In the genomic region with DNA sequence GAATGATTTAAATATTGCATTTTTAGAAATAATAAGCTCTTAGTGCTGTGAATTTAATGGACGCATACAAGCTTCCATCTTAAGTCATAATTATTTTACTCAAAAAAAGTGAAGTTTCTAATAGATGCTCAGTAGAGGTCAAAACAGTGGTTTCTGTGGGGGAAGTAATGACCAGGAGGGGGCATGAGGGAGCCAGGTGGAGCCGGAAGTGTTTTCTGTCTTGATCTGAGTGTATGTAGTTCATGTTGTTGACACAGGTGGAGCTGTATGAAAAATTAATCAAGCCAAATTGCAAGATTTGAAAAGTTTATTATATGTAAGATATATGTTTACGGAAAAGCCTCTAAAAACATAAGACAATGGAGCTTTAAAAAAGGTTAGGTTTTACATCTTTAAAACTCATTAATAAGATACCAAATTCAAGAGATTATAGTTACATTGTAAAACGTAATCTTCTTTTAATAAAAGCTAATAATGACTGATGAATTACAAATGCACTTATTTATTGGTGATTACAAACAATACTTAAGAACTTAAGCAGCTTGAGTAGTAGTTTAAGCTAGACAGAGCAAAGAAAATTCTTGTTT, we compare ENCODE assay signal across 8 cellular contexts.
DNase-seq lines count a peak whose midpoint lies in the region; ATAC-seq lines count a peak whose summit lies in the region.

No MANE protein-coding gene starts in this region.

- peak; percentile 100 for ATAC-seq in HG03175 (IDR thresholded peaks at IDR 0.05; ENCODE audit: unreplicated experiment)

- DNase-seq in D341Med (ENCODE audit: low spot score), result peak; percentile 56
- DNase-seq in GM19240 (ENCODE audit: insufficient read length, low spot score), result peak; percentile 62
- peak; percentile 80 for DNase-seq in NCI-H82 (lab: John Stamatoyannopoulos, UW)
- peak; percentile 33 for DNase-seq in activated T-cell treated with anti-CD3 and anti-CD28 coated beads for 24 hours (ENCODE audit: low read depth)
- DNase-seq in fibroblast of the conjunctiva (ENCODE audit: low read depth), result peak; percentile 9
- peak in 3 of 4 experiments; percentile 8 to 27 (median 20) for DNase-seq in stimulated activated CD4-positive, alpha-beta T cell treated with anti-CD3 and anti-CD28 coated beads, Interleukin-1b, Interleukin-23, amount 100 ng/mL, for 24 hours (ENCODE audit: low read depth in 4 of 4, low spot score in 1 of 4)
- DNase-seq in NCI-H2196 treated with DMSO at 0.1 percent for 48 hours (lab: John Stamatoyannopoulos, UW; ENCODE audit: unreplicated experiment), result no peak
